ENCODE assay signal across 20 cellular contexts in genomic region chr6:32830017-32830416, GRCh38. TPM values are rescaled to one million over a fixed set of nuclear protein-coding genes. Genes with fewer than 3 reads are reported as not detected.
DNase-seq lines count a peak whose midpoint lies in the region; ATAC-seq lines count a peak whose summit lies in the region.
"Had no signal": no experiment of that assay in that cellular context is flagged by ENCODE, and none has a peak within 500 bp of the region (broad histone marks: within the 10 kb centered on the region; RNA-seq: fewer than 3 reads in every experiment).

No MANE protein-coding gene starts in this region.

- no peaks in the 10 kb centered on the region for H3K9me3 Mint-ChIP-seq in activated T-cell treated with anti-CD3 and anti-CD28 coated beads, Interleukin-2, amount 50 U/mL, for 72 hours
- no peaks in the 10 kb centered on the region for H3K9me3 Mint-ChIP-seq in activated CD8-positive, alpha-beta T cell treated with anti-CD3 and anti-CD28 coated beads, Interleukin-2, amount 10 ng/mL, durations not matched to agents 7 days and 5 days (ENCODE audit: insufficient read depth)
- H3K9me3 Mint-ChIP-seq in activated naive CD8-positive, alpha-beta T cell treated with anti-CD3 and anti-CD28 coated beads, Interleukin-2, amount 10 ng/mL, durations not matched to agents 7 days and 5 days: no peaks in the 10 kb centered on the region
- H3K9me3 Mint-ChIP-seq: CD4-positive, alpha-beta memory T cell had no signal

- CTCF ChIA-PET in activated CD8-positive, alpha-beta T cell treated with anti-CD3 and anti-CD28 coated beads, Interleukin-2, amount 10 ng/mL, durations not matched to agents 7 days and 5 days (lab: Charles Lee): interaction anchor here (1.3 to 2.6 kb wide), 2 partner anchors 9 to 39 kb away, joined by 6 to 17 read pairs; partner anchors contain the start of gene TAP2

- no peak for DNase-seq in activated T-cell treated with anti-CD3 and anti-CD28 coated beads, Interleukin-2, amount 50 U/mL, for 72 hours
- DNase-seq in activated T-cell treated with anti-CD3 and anti-CD28 coated beads, Interleukin-2, amount 50 U/mL, for 48 hours: no peak
- no peak for DNase-seq in activated CD8-positive, alpha-beta T cell treated with anti-CD3 and anti-CD28 coated beads, Interleukin-2, amount 10 ng/mL, durations not matched to agents 7 days and 5 days
- no peak for DNase-seq in activated naive CD8-positive, alpha-beta T cell treated with anti-CD3 and anti-CD28 coated beads, Interleukin-2, amount 10 ng/mL, durations not matched to agents 7 days and 5 days
- DNase-seq in posterior vena cava (ENCODE audit: low spot score): peak; percentile 58
- no peak for DNase-seq in activated CD8-positive, alpha-beta memory T cell treated with anti-CD3 and anti-CD28 coated beads for 24 hours
- DNase-seq: AML-193; Caco-2; CD4-positive, alpha-beta memory T cell; H7; KBM-7; MG63; NCI-H2029; NCI-H446; NCI-H524 treated with DMSO at 0.1 percent for 48 hours; NCI-H774; SIG-M5 had no signal

- H3K36me3 Mint-ChIP-seq in activated T-cell treated with anti-CD3 and anti-CD28 coated beads, Interleukin-2, amount 50 U/mL, for 72 hours (ENCODE audit: insufficient read depth in 2 of 2): peaks cover 26 to 49% of the 10 kb centered on the region in 2 donors
- peaks cover 76% of the 10 kb centered on the region for H3K36me3 Mint-ChIP-seq in activated CD8-positive, alpha-beta T cell treated with anti-CD3 and anti-CD28 coated beads, Interleukin-2, amount 10 ng/mL, durations not matched to agents 7 days and 5 days (ENCODE audit: low read depth)
- peaks cover 48% of the 10 kb centered on the region for H3K36me3 Mint-ChIP-seq in activated naive CD8-positive, alpha-beta T cell treated with anti-CD3 and anti-CD28 coated beads, Interleukin-2, amount 10 ng/mL, durations not matched to agents 7 days and 5 days

- H3K4me1 Mint-ChIP-seq in activated T-cell treated with anti-CD3 and anti-CD28 coated beads, Interleukin-2, amount 50 U/mL, for 72 hours (ENCODE audit: low read depth): peaks cover 65% of the 10 kb centered on the region
- H3K4me1 Mint-ChIP-seq in activated CD8-positive, alpha-beta T cell treated with anti-CD3 and anti-CD28 coated beads, Interleukin-2, amount 10 ng/mL, durations not matched to agents 7 days and 5 days (ENCODE audit: low read depth): peaks cover 52% of the 10 kb centered on the region
- peaks cover 49% of the 10 kb centered on the region for H3K4me1 Mint-ChIP-seq in activated naive CD8-positive, alpha-beta T cell treated with anti-CD3 and anti-CD28 coated beads, Interleukin-2, amount 10 ng/mL, durations not matched to agents 7 days and 5 days

- H3K27me3 Mint-ChIP-seq in activated T-cell treated with anti-CD3 and anti-CD28 coated beads, Interleukin-2, amount 50 U/mL, for 72 hours (ENCODE audit: low read depth): no peaks in the 10 kb centered on the region
- H3K27me3 Mint-ChIP-seq in activated CD8-positive, alpha-beta T cell treated with anti-CD3 and anti-CD28 coated beads, Interleukin-2, amount 10 ng/mL, durations not matched to agents 7 days and 5 days (ENCODE audit: low read depth): no peaks in the 10 kb centered on the region
- no peaks in the 10 kb centered on the region for H3K27me3 Mint-ChIP-seq in activated naive CD8-positive, alpha-beta T cell treated with anti-CD3 and anti-CD28 coated beads, Interleukin-2, amount 10 ng/mL, durations not matched to agents 7 days and 5 days
- H3K27me3 Mint-ChIP-seq: CD4-positive, alpha-beta memory T cell had no signal

- ATAC-seq in activated T-cell treated with anti-CD3 and anti-CD28 coated beads, Interleukin-2, amount 50 U/mL, for 72 hours (replicated peaks in 1 of 2): no peak
- no peak for ATAC-seq in activated CD8-positive, alpha-beta T cell treated with anti-CD3 and anti-CD28 coated beads, Interleukin-2, amount 10 ng/mL, durations not matched to agents 7 days and 5 days
- no peak for ATAC-seq in activated naive CD8-positive, alpha-beta T cell treated with anti-CD3 and anti-CD28 coated beads, Interleukin-2, amount 10 ng/mL, durations not matched to agents 7 days and 5 days (ENCODE audit: low read depth)
- ATAC-seq in esophagus mucosa (no peak), HG02623 (IDR thresholded peaks at IDR 0.05; ENCODE audit: unreplicated experiment) (no peak)
- ATAC-seq: A549 had no signal

- peak overlapping the region; percentile 45 for H3K27ac Mint-ChIP-seq in activated T-cell treated with anti-CD3 and anti-CD28 coated beads, Interleukin-2, amount 50 U/mL, for 72 hours
- H3K27ac Mint-ChIP-seq in activated CD8-positive, alpha-beta T cell treated with anti-CD3 and anti-CD28 coated beads, Interleukin-2, amount 10 ng/mL, durations not matched to agents 7 days and 5 days: peak overlapping the region; percentile 27
- peak overlapping the region; percentile 62 for H3K27ac Mint-ChIP-seq in activated naive CD8-positive, alpha-beta T cell treated with anti-CD3 and anti-CD28 coated beads, Interleukin-2, amount 10 ng/mL, durations not matched to agents 7 days and 5 days

- POLR2A ChIA-PET in activated CD8-positive, alpha-beta T cell treated with anti-CD3 and anti-CD28 coated beads, Interleukin-2, amount 10 ng/mL, durations not matched to agents 7 days and 5 days (lab: Charles Lee): interaction anchor here (1.0 to 4.2 kb wide), 3 partner anchors 9 to 15 kb away, joined by 3 to 27 read pairs (median 3); partner anchors contain the start of gene TAP2
- POLR2A ChIA-PET in activated naive CD8-positive, alpha-beta T cell treated with anti-CD3 and anti-CD28 coated beads, Interleukin-2, amount 10 ng/mL, durations not matched to agents 7 days and 5 days (lab: Charles Lee): no interaction called here

- intact Hi-C loops in posterior vena cava (cut with DNase I): no loop called here

- no peak overlapping the region for H3K4me3 Mint-ChIP-seq in activated T-cell treated with anti-CD3 and anti-CD28 coated beads, Interleukin-2, amount 50 U/mL, for 72 hours
- no peak overlapping the region for H3K4me3 Mint-ChIP-seq in activated CD8-positive, alpha-beta T cell treated with anti-CD3 and anti-CD28 coated beads, Interleukin-2, amount 10 ng/mL, durations not matched to agents 7 days and 5 days
- no peak overlapping the region for H3K4me3 Mint-ChIP-seq in activated naive CD8-positive, alpha-beta T cell treated with anti-CD3 and anti-CD28 coated beads, Interleukin-2, amount 10 ng/mL, durations not matched to agents 7 days and 5 days
- H3K4me3 Mint-ChIP-seq: CD4-positive, alpha-beta memory T cell had no signal

RNA-seq across cellular contexts. Expression of gene TAP2, which starts 8.5 kb away (rescaled TPM):
- 100 to 1,000 TPM; 117 to 127 TPM for total RNA-seq in activated T-cell treated with anti-CD3 and anti-CD28 coated beads, Interleukin-2, amount 50 U/mL, for 72 hours
- 100 to 1,000 TPM; 145 to 159 TPM for total RNA-seq in activated CD8-positive, alpha-beta T cell treated with anti-CD3 and anti-CD28 coated beads, Interleukin-2, amount 10 ng/mL, durations not matched to agents 7 days and 5 days
- 100 to 1,000 TPM; 209 to 210 TPM for total RNA-seq in activated naive CD8-positive, alpha-beta T cell treated with anti-CD3 and anti-CD28 coated beads, Interleukin-2, amount 10 ng/mL, durations not matched to agents 7 days and 5 days
- 10 to 100 TPM; 23.3 to 27.4 TPM for total RNA-seq in posterior vena cava
- 23.1 TPM for total RNA-seq in esophagus mucosa

RNA-seq across cellular contexts. Expression of gene HLA-DOB, which starts 13.2 kb away (rescaled TPM):
- total RNA-seq in activated T-cell treated with anti-CD3 and anti-CD28 coated beads, Interleukin-2, amount 50 U/mL, for 72 hours: 1 to 10 TPM; 8.0 to 8.1 TPM
- 10 to 100 TPM; 15.6 to 17.0 TPM for total RNA-seq in activated CD8-positive, alpha-beta T cell treated with anti-CD3 and anti-CD28 coated beads, Interleukin-2, amount 10 ng/mL, durations not matched to agents 7 days and 5 days
- 1 to 10 TPM; 2.4 to 3.1 TPM for total RNA-seq in activated naive CD8-positive, alpha-beta T cell treated with anti-CD3 and anti-CD28 coated beads, Interleukin-2, amount 10 ng/mL, durations not matched to agents 7 days and 5 days
- total RNA-seq in posterior vena cava (under 1 TPM; 0.19 to 0.69 TPM), esophagus mucosa (0.52 TPM)
- total RNA-seq: H7 had no signal

RNA-seq across cellular contexts. Expression of gene PSMB8, which starts 13.8 kb away (rescaled TPM):
- 100 to 1,000 TPM; 301 to 305 TPM for total RNA-seq in activated T-cell treated with anti-CD3 and anti-CD28 coated beads, Interleukin-2, amount 50 U/mL, for 72 hours
- 100 to 1,000 TPM; 385 to 397 TPM for total RNA-seq in activated CD8-positive, alpha-beta T cell treated with anti-CD3 and anti-CD28 coated beads, Interleukin-2, amount 10 ng/mL, durations not matched to agents 7 days and 5 days
- 100 to 1,000 TPM; 308 to 327 TPM for total RNA-seq in activated naive CD8-positive, alpha-beta T cell treated with anti-CD3 and anti-CD28 coated beads, Interleukin-2, amount 10 ng/mL, durations not matched to agents 7 days and 5 days
- total RNA-seq in posterior vena cava (10 to 100 TPM; 37.7 to 42.8 TPM), esophagus mucosa (33.0 TPM)

RNA-seq across cellular contexts. Expression of gene TAP1, which starts 23.5 kb away (rescaled TPM):
- 100 to 1,000 TPM; 328 to 373 TPM for total RNA-seq in activated T-cell treated with anti-CD3 and anti-CD28 coated beads, Interleukin-2, amount 50 U/mL, for 72 hours
- total RNA-seq in activated CD8-positive, alpha-beta T cell treated with anti-CD3 and anti-CD28 coated beads, Interleukin-2, amount 10 ng/mL, durations not matched to agents 7 days and 5 days: 100 to 1,000 TPM; 319 to 328 TPM
- 100 to 1,000 TPM; 315 to 323 TPM for total RNA-seq in activated naive CD8-positive, alpha-beta T cell treated with anti-CD3 and anti-CD28 coated beads, Interleukin-2, amount 10 ng/mL, durations not matched to agents 7 days and 5 days
- total RNA-seq in posterior vena cava (10 to 100 TPM; 30.2 to 47.3 TPM), esophagus mucosa (26.0 TPM)

RNA-seq across cellular contexts. Expression of gene PSMB9, which starts 24.0 kb away (rescaled TPM):
- 100 to 1,000 TPM; 271 to 299 TPM for total RNA-seq in activated T-cell treated with anti-CD3 and anti-CD28 coated beads, Interleukin-2, amount 50 U/mL, for 72 hours
- 100 to 1,000 TPM; 319 to 325 TPM for total RNA-seq in activated CD8-positive, alpha-beta T cell treated with anti-CD3 and anti-CD28 coated beads, Interleukin-2, amount 10 ng/mL, durations not matched to agents 7 days and 5 days
- total RNA-seq in activated naive CD8-positive, alpha-beta T cell treated with anti-CD3 and anti-CD28 coated beads, Interleukin-2, amount 10 ng/mL, durations not matched to agents 7 days and 5 days: 100 to 1,000 TPM; 353 to 356 TPM
- 10 to 100 TPM; 23.9 to 25.6 TPM for total RNA-seq in posterior vena cava
- 11.7 TPM for total RNA-seq in esophagus mucosa
- total RNA-seq: H7 had no signal
